28 cellular contexts compared by ENCODE assay signal in the genomic region with DNA sequence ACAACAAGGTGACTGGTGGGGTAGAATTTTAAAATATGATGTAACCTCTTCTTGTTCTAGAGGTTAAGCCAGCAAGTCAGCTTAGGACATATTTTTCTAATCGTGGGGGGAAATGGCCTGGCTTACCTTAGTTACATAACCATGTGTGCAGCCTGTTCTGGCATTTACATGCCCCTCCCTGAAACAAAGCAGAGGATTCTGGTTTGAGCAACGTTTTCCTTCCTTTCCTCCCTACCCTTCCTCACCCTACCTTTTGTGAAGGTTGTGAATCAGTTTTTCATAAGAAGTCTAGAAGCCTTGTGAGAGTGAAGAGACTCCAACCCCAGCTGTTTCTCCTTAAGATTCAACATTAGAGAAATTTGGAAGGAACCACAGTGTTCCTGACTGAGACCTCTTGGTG.
DNase-seq lines count a peak whose midpoint lies in the region; ATAC-seq, FAIRE-seq and TF ChIP-seq lines count a peak whose summit lies in the region.
"Had no signal": no experiment of that assay in that cellular context is flagged by ENCODE, and none has a peak within 500 bp of the region (broad histone marks: within the 10 kb centered on the region; RNA-seq: fewer than 3 reads in every experiment).

No MANE protein-coding gene starts in this region.

- no peak for TF ChIP-seq CTCF in PC-3 (conservative IDR thresholded peaks at IDR 0.05; ENCODE audit: low read depth, low read length)
- no peak for TF ChIP-seq CTCF in bronchial epithelial cell (IDR thresholded peaks at IDR 0.05; ENCODE audit: insufficient read depth, low read length, severe bottlenecking)
- no peak for TF ChIP-seq CTCF in osteoblast (IDR thresholded peaks at IDR 0.05; ENCODE audit: extremely low read depth, low read depth, low read length)
- no peak for TF ChIP-seq CTCF in adrenal gland (IDR thresholded peaks at IDR 0.05)

- no peaks in the 10 kb centered on the region for H3K36me3 ChIP-seq in GM23248 (ENCODE audit: low read depth)
- no peaks in the 10 kb centered on the region for H3K36me3 ChIP-seq in PC-3 (ENCODE audit: low read depth, low read length)
- no peaks in the 10 kb centered on the region for H3K36me3 ChIP-seq in bronchial epithelial cell (ENCODE audit: control insufficient read depth, insufficient read depth, low read length)
- no peaks in the 10 kb centered on the region for H3K36me3 ChIP-seq in osteoblast (ENCODE audit: insufficient read depth, low read length)
- H3K36me3 ChIP-seq in adrenal gland (replicated peaks in 1 of 2): no peaks in the 10 kb centered on the region
- no peaks in the 10 kb centered on the region for H3K36me3 ChIP-seq in MG63
- H3K36me3 ChIP-seq: BLaER1 treated with 17β-estradiol and CSF1 and Interleukin-3, amounts not matched to agents 10 nM and 100 nM; HAP-1 had no signal

- ATAC-seq in PC-3: no peak
- ATAC-seq: GM23338 had no signal

- CTCF ChIA-PET in PC-3 (lab: Charles Lee): no interaction called here

- H3K9me3 ChIP-seq in GM23248 (ENCODE audit: low read depth) (no peaks in the 10 kb centered on the region), PC-3 (ENCODE audit: low read length) (no peaks in the 10 kb centered on the region), osteoblast (ENCODE audit: low read depth, low read length) (no peaks in the 10 kb centered on the region), adrenal gland (replicated peaks in 1 of 3) (no peaks in the 10 kb centered on the region), MG63 (no peaks in the 10 kb centered on the region)
- H3K9me3 ChIP-seq: HAP-1 had no signal

- FAIRE-seq in bronchial epithelial cell (lab: Jason Lieb, UNC): no peak
- FAIRE-seq in H54 (lab: Jason Lieb, UNC): no peak
- FAIRE-seq: A204.1, D721Med, GM18507 had no signal

- H3K4me1 ChIP-seq in GM23248 (ENCODE audit: insufficient read depth): peaks cover 36% of the 10 kb centered on the region
- peaks cover 16% of the 10 kb centered on the region for H3K4me1 ChIP-seq in PC-3 (ENCODE audit: insufficient read depth, low read length)
- H3K4me1 ChIP-seq in osteoblast (ENCODE audit: insufficient read depth, low read length): peaks cover 14% of the 10 kb centered on the region
- H3K4me1 ChIP-seq in adrenal gland (replicated peaks in 1 of 2): no peaks in the 10 kb centered on the region
- H3K4me1 ChIP-seq: BLaER1 treated with 17β-estradiol and CSF1 and Interleukin-3, amounts not matched to agents 10 nM and 100 nM; HAP-1 had no signal

- H3K27me3 ChIP-seq in GM23248 (replicated peaks; ENCODE audit: insufficient read depth) (no peaks in the 10 kb centered on the region), PC-3 (ENCODE audit: low read length) (no peaks in the 10 kb centered on the region), bronchial epithelial cell (ENCODE audit: control insufficient read depth, insufficient read depth, low read length) (no peaks in the 10 kb centered on the region), osteoblast (ENCODE audit: insufficient read depth, low read length) (no peaks in the 10 kb centered on the region), adrenal gland (no peaks in the 10 kb centered on the region), MG63 (no peaks in the 10 kb centered on the region)
- H3K27me3 ChIP-seq: BLaER1 treated with 17β-estradiol and CSF1 and Interleukin-3, amounts not matched to agents 10 nM and 100 nM had no signal

- H3K4me2 ChIP-seq in GM23248 (ENCODE audit: unreplicated experiment): no peak overlapping the region
- no peak overlapping the region for H3K4me2 ChIP-seq in PC-3 (ENCODE audit: low read length)
- peak overlapping the region; percentile 3 for H3K4me2 ChIP-seq in osteoblast (ENCODE audit: insufficient read depth, low read length)
- H3K4me2 ChIP-seq: BLaER1 treated with 17β-estradiol and CSF1 and Interleukin-3, amounts not matched to agents 10 nM and 100 nM; GM23338 had no signal

- H3K4me3 ChIP-seq in GM23248: no peak overlapping the region
- H3K4me3 ChIP-seq in PC-3 (ENCODE audit: low read length): no peak overlapping the region
- no peak overlapping the region for H3K4me3 ChIP-seq in bronchial epithelial cell (ENCODE audit: low read depth, low read length)
- H3K4me3 ChIP-seq in osteoblast (ENCODE audit: insufficient read depth, low read length): no peak overlapping the region
- no peak overlapping the region for H3K4me3 ChIP-seq in adrenal gland
- no peak overlapping the region for H3K4me3 ChIP-seq in MG63
- H3K4me3 ChIP-seq: BLaER1 treated with 17β-estradiol and CSF1 and Interleukin-3, amounts not matched to agents 10 nM and 100 nM; GM23338; HAP-1; SK-N-MC had no signal

- DNase-seq in GM23248 (no peak), PC-3 (no peak), bronchial epithelial cell (ENCODE audit: low read depth) (peak; percentile 69), osteoblast (ENCODE audit: insufficient read length, low spot score, missing footprints) (no peak), H54 (ENCODE audit: insufficient read length, low spot score) (no peak), adrenal gland (no peak), MG63 (no peak), head of caudate nucleus (no peak)
- DNase-seq: AML-193; CD4-positive, alpha-beta T cell; NCI-H1092 treated with DMSO at 0.1 percent for 48 hours; NCI-H1436; NCI-H187; NCI-H2107; NCI-H446 treated with DMSO at 0.1 percent for 48 hours; NCI-H526; NCI-H82; NK-92 treated with Interleukin-12 subunit alpha and Interleukin-12 subunit beta, amount 100 ng/mL, for 24 hours; RPMI8226; SHP77 treated with DMSO at 0.1 percent for 48 hours had no signal

- in situ Hi-C loops in GM23248 (cut with MboI): no loop called here

- BruUV-seq in PC-3 (replicated peaks; lab: Mats Ljungman, UMichigan): no TSS peak

- POLR2A ChIA-PET in PC-3 (lab: Charles Lee; ENCODE audit: unreplicated experiment): no interaction called here

- H3K79me2 ChIP-seq in GM23248 (ENCODE audit: insufficient read depth) (no peaks in the 10 kb centered on the region), PC-3 (ENCODE audit: low read length) (no peaks in the 10 kb centered on the region), osteoblast (ENCODE audit: insufficient read depth, low read length) (no peaks in the 10 kb centered on the region)

- H3K9ac ChIP-seq in GM23248: no peak overlapping the region
- peak overlapping the region; percentile 32; the same call in 1 of the 2 replicates for H3K9ac ChIP-seq in PC-3 (ENCODE audit: low read length)
- H3K9ac ChIP-seq: BLaER1 treated with 17β-estradiol and CSF1 and Interleukin-3, amounts not matched to agents 10 nM and 100 nM had no signal

- H2AFZ ChIP-seq in GM23248: no peak overlapping the region
- no peak overlapping the region for H2AFZ ChIP-seq in PC-3 (ENCODE audit: low read length)
- peak overlapping the region; percentile 3 for H2AFZ ChIP-seq in osteoblast (ENCODE audit: low read length)
- H2AFZ ChIP-seq: GM23338 had no signal

- TF ChIP-seq POLR2A in H54 (IDR thresholded peaks at IDR 0.05; ENCODE audit: low read depth, low read length) (no peak), adrenal gland (IDR thresholded peaks at IDR 0.05) (no peak)

- H3F3A ChIP-seq in GM23248 (ENCODE audit: insufficient read depth) (peaks cover 21% of the 10 kb centered on the region; the same call in 1 of the 2 replicates), PC-3 (ENCODE audit: low read length, unreplicated experiment) (no peaks in the 10 kb centered on the region)

- H3K27ac ChIP-seq in GM23248 (peak overlapping the region; percentile 51), PC-3 (ENCODE audit: low read length) (peak overlapping the region; percentile 72), osteoblast (ENCODE audit: low read depth, low read length) (peak overlapping the region; percentile 60), adrenal gland (no peak overlapping the region)
- H3K27ac ChIP-seq: BLaER1 treated with 17β-estradiol and CSF1 and Interleukin-3, amounts not matched to agents 10 nM and 100 nM; HL-60; SK-N-MC had no signal

- WGBS in GM23248 (ENCODE audit: low coverage in 1 of 2, low lambda C conversion rate in 2 of 2, missing lambda C conversion rate in 2 of 2), 2 experiments: 45 to 55% methylated on average over 2 of the region's 2 CpGs
- 45 to 65% (median 53%) methylated on average over 2 of the region's 2 CpGs for WGBS in adrenal gland, 4 donors

- intact Hi-C loops in PC-3 (cut with micrococcal nuclease) (no loop called here), adrenal gland (cut with DNase I) (no loop called here), head of caudate nucleus (cut with DNase I) (no loop called here)

- no peaks in the 10 kb centered on the region for H4K20me1 ChIP-seq in GM23248 (ENCODE audit: insufficient read depth)
- H4K20me1 ChIP-seq in PC-3 (ENCODE audit: low read length): no peaks in the 10 kb centered on the region
- H4K20me1 ChIP-seq in osteoblast (ENCODE audit: insufficient read depth, low read length): no peaks in the 10 kb centered on the region
- H4K20me1 ChIP-seq: BLaER1 treated with 17β-estradiol and CSF1 and Interleukin-3, amounts not matched to agents 10 nM and 100 nM had no signal

- H3K9me2 ChIP-seq in GM23248 (ENCODE audit: insufficient read depth) (no peaks in the 10 kb centered on the region), PC-3 (replicated peaks; ENCODE audit: low read length) (no peaks in the 10 kb centered on the region)

Comparison
In these comparisons a context has a peak if more than half of its experiments do, and no peak if none do; other contexts are left out.
1. H3K27ac ChIP-seq: peak in GM23248 (single experiment), PC-3 (single experiment) and osteoblast (single experiment); none in adrenal gland (0 of 5).